ENCODE assay signal across 40 cellular contexts in genomic region chr5:155311721-155312120, GRCh38.
"Had no signal": no experiment of that assay in that cellular context is flagged by ENCODE, and none has a peak within 500 bp of the region (broad histone marks: within the 10 kb centered on the region; RNA-seq: fewer than 3 reads in every experiment).

No MANE protein-coding gene starts in this region.

- H3K36me3 Mint-ChIP-seq: activated naive CD4-positive, alpha-beta T cell treated with anti-CD3 and anti-CD28 coated beads, Interleukin-2, amount 10 ng/mL, durations not matched to agents 7 days and 5 days; activated naive CD4-positive, alpha-beta T cell treated with anti-CD3 and anti-CD28 coated beads, Interleukin-2, amount 50 U/mL, for 24 hours; activated naive CD4-positive, alpha-beta T cell treated with anti-CD3 and anti-CD28 coated beads, Interleukin-2, amount 50 U/mL, for 72 hours; activated naive CD8-positive, alpha-beta T cell; activated naive CD8-positive, alpha-beta T cell treated with anti-CD3 and anti-CD28 coated beads for 36 hours; activated naive CD8-positive, alpha-beta T cell treated with anti-CD3 and anti-CD28 coated beads, Interleukin-2, amount 10 ng/mL, durations not matched to agents 7 days and 5 days; brain had no signal

- H3K36me3 ChIP-seq: adrenal gland, ascending aorta, brain microvascular endothelial cell, breast epithelium, cardiac muscle cell had no signal

- H3K27me3 ChIP-seq: adrenal gland, ascending aorta, body of pancreas, brain microvascular endothelial cell, breast epithelium, cardiac muscle cell had no signal

- H3K27me3 Mint-ChIP-seq: activated naive CD4-positive, alpha-beta T cell treated with anti-CD3 and anti-CD28 coated beads, Interleukin-2, amount 10 ng/mL, durations not matched to agents 7 days and 5 days; activated naive CD8-positive, alpha-beta T cell; activated naive CD8-positive, alpha-beta T cell treated with anti-CD3 and anti-CD28 coated beads for 36 hours; activated naive CD8-positive, alpha-beta T cell treated with anti-CD3 and anti-CD28 coated beads, Interleukin-2, amount 10 ng/mL, durations not matched to agents 7 days and 5 days; activated naive CD8-positive, alpha-beta T cell treated with anti-CD3 and anti-CD28 coated beads, Interleukin-2, amount 50 U/mL, for 24 hours; activated T-helper 17 cell treated with anti-CD3 and anti-CD28 coated beads, Interleukin-2, amount 50 U/mL, for 72 hours; brain; central memory CD8-positive, alpha-beta T cell had no signal

- H3K4me3 Mint-ChIP-seq: activated naive CD4-positive, alpha-beta T cell treated with anti-CD3 and anti-CD28 coated beads for 36 hours; activated naive CD4-positive, alpha-beta T cell treated with anti-CD3 and anti-CD28 coated beads, Interleukin-2, amount 10 ng/mL, durations not matched to agents 7 days and 5 days; activated naive CD4-positive, alpha-beta T cell treated with anti-CD3 and anti-CD28 coated beads, Interleukin-2, amount 50 U/mL, for 24 hours; activated naive CD8-positive, alpha-beta T cell; activated naive CD8-positive, alpha-beta T cell treated with anti-CD3 and anti-CD28 coated beads for 36 hours; activated naive CD8-positive, alpha-beta T cell treated with anti-CD3 and anti-CD28 coated beads, Interleukin-2, amount 10 ng/mL, durations not matched to agents 7 days and 5 days; activated naive CD8-positive, alpha-beta T cell treated with anti-CD3 and anti-CD28 coated beads, Interleukin-2, amount 50 U/mL, for 24 hours; activated T-cell treated with anti-CD3 and anti-CD28 coated beads, Interleukin-2, amount 50 U/mL, for 4 hours; activated T-cell treated with anti-CD3 and anti-CD28 coated beads, Interleukin-2, amount 50 U/mL, for 72 hours; activated T-helper 1 cell treated with anti-CD3 and anti-CD28 coated beads, Interleukin-12 subunit alpha, Interleukin-12 subunit beta, Interleukin-2, Interleukin-4 antibody, amounts not matched to agents 30 ng/mL and 10 ng/mL and 1 ng/mL, durations not matched to agents 14 hours and 24 hours and 36 hours; activated T-helper 17 cell treated with anti-CD3 and anti-CD28 coated beads, Interleukin-2, amount 50 U/mL, for 72 hours; brain; central memory CD8-positive, alpha-beta T cell had no signal

- H3K4me1 Mint-ChIP-seq: activated naive CD4-positive, alpha-beta T cell treated with anti-CD3 and anti-CD28 coated beads, Interleukin-2, amount 10 ng/mL, durations not matched to agents 7 days and 5 days; activated naive CD4-positive, alpha-beta T cell treated with anti-CD3 and anti-CD28 coated beads, Interleukin-2, amount 50 U/mL, for 24 hours; activated naive CD8-positive, alpha-beta T cell treated with anti-CD3 and anti-CD28 coated beads for 36 hours; activated naive CD8-positive, alpha-beta T cell treated with anti-CD3 and anti-CD28 coated beads, Interleukin-2, amount 10 ng/mL, durations not matched to agents 7 days and 5 days; activated naive CD8-positive, alpha-beta T cell treated with anti-CD3 and anti-CD28 coated beads, Interleukin-2, amount 50 U/mL, for 24 hours; activated T-helper 17 cell treated with anti-CD3 and anti-CD28 coated beads, Interleukin-2, amount 50 U/mL, for 72 hours; central memory CD8-positive, alpha-beta T cell had no signal

- H3K4me3 ChIP-seq: adrenal gland, ascending aorta, body of pancreas, breast epithelium, cardiac muscle cell had no signal

- H3K9me3 ChIP-seq: adrenal gland, ascending aorta, body of pancreas, breast epithelium had no signal

- DNase-seq: activated effector memory CD4-positive, alpha-beta T cell treated with anti-CD3 and anti-CD28 coated beads, Interleukin-2, amount 50 U/mL, for 16 hours; activated effector memory CD4-positive, alpha-beta T cell treated with Interleukin-2 at 50 U/mL for 16 hours; activated gamma-delta T cell; activated gamma-delta T cell treated with Interleukin-2 at 50 U/mL for 16 hours; activated naive CD4-positive, alpha-beta T cell; activated naive CD4-positive, alpha-beta T cell treated with anti-CD3 and anti-CD28 coated beads for 36 hours; activated naive CD4-positive, alpha-beta T cell treated with anti-CD3 and anti-CD28 coated beads, Interleukin-2, amount 10 ng/mL, durations not matched to agents 7 days and 5 days; activated naive CD4-positive, alpha-beta T cell treated with anti-CD3 and anti-CD28 coated beads, Interleukin-2, amount 50 U/mL, for 16 hours; activated naive CD4-positive, alpha-beta T cell treated with Interleukin-2 at 50 U/mL for 16 hours; activated naive CD8-positive, alpha-beta T cell treated with anti-CD3 and anti-CD28 coated beads for 36 hours; activated naive CD8-positive, alpha-beta T cell treated with anti-CD3 and anti-CD28 coated beads, Interleukin-2, amount 10 ng/mL, durations not matched to agents 7 days and 5 days; activated naive CD8-positive, alpha-beta T cell treated with anti-CD3 and anti-CD28 coated beads, Interleukin-2, amount 50 U/mL, for 24 hours; activated T-cell treated with anti-CD3 and anti-CD28 coated beads for 4 hours; activated T-cell treated with anti-CD3 and anti-CD28 coated beads, Interleukin-2, amount 50 U/mL, for 1 hour; activated T-cell treated with anti-CD3 and anti-CD28 coated beads, Interleukin-2, amount 50 U/mL, for 4 hours; activated T-cell treated with anti-CD3 and anti-CD28 coated beads, Interleukin-2, amount 50 U/mL, for 48 hours; activated T-cell treated with anti-CD3 and anti-CD28 coated beads, Interleukin-2, amount 50 U/mL, for 72 hours; adrenal gland; amniotic stem cell; amygdala; anterior cingulate cortex; aorta; body of pancreas; brain microvascular endothelial cell; caudate nucleus; central memory CD4-positive, alpha-beta T cell; cerebellar nuclear complex had no signal

- H3K27ac Mint-ChIP-seq: activated naive CD4-positive, alpha-beta T cell treated with anti-CD3 and anti-CD28 coated beads for 36 hours; activated naive CD4-positive, alpha-beta T cell treated with anti-CD3 and anti-CD28 coated beads, Interleukin-2, amount 10 ng/mL, durations not matched to agents 7 days and 5 days; activated naive CD4-positive, alpha-beta T cell treated with anti-CD3 and anti-CD28 coated beads, Interleukin-2, amount 50 U/mL, for 24 hours; activated naive CD4-positive, alpha-beta T cell treated with anti-CD3 and anti-CD28 coated beads, Interleukin-2, amount 50 U/mL, for 72 hours; activated naive CD8-positive, alpha-beta T cell; activated naive CD8-positive, alpha-beta T cell treated with anti-CD3 and anti-CD28 coated beads for 36 hours; activated naive CD8-positive, alpha-beta T cell treated with anti-CD3 and anti-CD28 coated beads, Interleukin-2, amount 10 ng/mL, durations not matched to agents 7 days and 5 days; activated naive CD8-positive, alpha-beta T cell treated with anti-CD3 and anti-CD28 coated beads, Interleukin-2, amount 50 U/mL, for 24 hours; activated T-cell treated with anti-CD3 and anti-CD28 coated beads, Interleukin-2, amount 50 U/mL, for 72 hours; activated T-helper 1 cell treated with anti-CD3 and anti-CD28 coated beads, Interleukin-12 subunit alpha, Interleukin-12 subunit beta, Interleukin-2, Interleukin-4 antibody, amounts not matched to agents 30 ng/mL and 10 ng/mL and 1 ng/mL, durations not matched to agents 14 hours and 24 hours and 36 hours; activated T-helper 17 cell treated with anti-CD3 and anti-CD28 coated beads, Interleukin-2, amount 50 U/mL, for 72 hours; activated T-helper 2 cell treated with anti-CD3 and anti-CD28 coated beads, Interferon-gamma antibody, Interleukin-2, Interleukin-4, amounts not matched to agents 10 μg/mL and 5 μg/mL and 100 μg/mL, durations not matched to agents 14 hours and 24 hours and 36 hours; brain had no signal

- H3K9me3 Mint-ChIP-seq: activated naive CD4-positive, alpha-beta T cell treated with anti-CD3 and anti-CD28 coated beads for 36 hours; activated naive CD4-positive, alpha-beta T cell treated with anti-CD3 and anti-CD28 coated beads, Interleukin-2, amount 10 ng/mL, durations not matched to agents 7 days and 5 days; activated naive CD4-positive, alpha-beta T cell treated with anti-CD3 and anti-CD28 coated beads, Interleukin-2, amount 50 U/mL, for 24 hours; activated naive CD8-positive, alpha-beta T cell treated with anti-CD3 and anti-CD28 coated beads for 36 hours; activated T-cell treated with anti-CD3 and anti-CD28 coated beads, Interleukin-2, amount 50 U/mL, for 4 hours; activated T-helper 1 cell treated with anti-CD3 and anti-CD28 coated beads, Interleukin-12 subunit alpha, Interleukin-12 subunit beta, Interleukin-2, Interleukin-4 antibody, amounts not matched to agents 30 ng/mL and 10 ng/mL and 1 ng/mL, durations not matched to agents 14 hours and 24 hours and 36 hours; activated T-helper 17 cell treated with anti-CD3 and anti-CD28 coated beads, Interleukin-2, amount 50 U/mL, for 72 hours; activated T-helper 2 cell treated with anti-CD3 and anti-CD28 coated beads, Interferon-gamma antibody, Interleukin-2, Interleukin-4, amounts not matched to agents 10 μg/mL and 5 μg/mL and 100 μg/mL, durations not matched to agents 14 hours and 24 hours and 36 hours; brain had no signal

- H3K27ac ChIP-seq: adrenal gland, ascending aorta, body of pancreas, brain microvascular endothelial cell, breast epithelium, cardiac muscle cell had no signal

- H3K4me1 ChIP-seq: adrenal gland, ascending aorta, body of pancreas, breast epithelium had no signal

- FAIRE-seq: astrocyte, bronchial epithelial cell had no signal
